Comparison of ENCODE assay signal across 1 cellular context in genomic region chr17:82933006-82933310, GRCh38.
TF ChIP-seq lines count a peak whose summit lies in the region.

No MANE protein-coding gene starts in this region.

TF ChIP-seq in WTC11, 78 proteins besides CTCF, POLR2A, EP300 and RAD21 (continued from another document):
- TF ChIP-seq USF2 (CRISPR knock-in tag; IDR thresholded peaks at IDR 0.05) (no peak), FOXK1 (CRISPR knock-in tag; IDR thresholded peaks at IDR 0.05) (no peak), ZNF232 (CRISPR knock-in tag; IDR thresholded peaks at IDR 0.05) (no peak), EMX1 (CRISPR knock-in tag; IDR thresholded peaks at IDR 0.05) (no peak), NR1H2 (CRISPR knock-in tag; IDR thresholded peaks at IDR 0.05) (no peak)
